In the genomic region with DNA sequence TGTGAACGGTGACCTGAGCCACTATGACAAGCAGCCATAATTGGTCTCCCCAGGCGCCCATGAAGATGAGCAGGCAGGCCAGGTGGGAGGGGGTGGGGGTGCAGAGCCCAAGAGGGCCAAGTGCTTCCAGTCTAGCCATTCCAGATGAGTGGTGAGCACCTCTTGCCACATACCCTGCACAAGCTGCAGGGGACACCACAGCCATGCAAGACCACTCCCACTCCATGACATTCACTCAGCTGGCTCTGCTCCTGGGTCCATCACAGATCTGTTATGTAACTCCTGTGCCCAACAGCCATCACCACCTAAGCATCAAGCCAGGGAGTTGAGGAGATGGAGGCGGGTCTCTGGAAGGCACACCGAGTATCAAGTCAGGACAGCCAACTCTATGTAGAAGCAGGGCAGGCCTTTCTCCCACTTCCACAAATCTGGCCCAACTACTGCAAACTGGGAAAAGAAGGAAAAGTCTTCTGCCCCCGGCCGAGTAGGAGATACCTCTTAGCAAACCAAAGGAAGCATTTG, we compare ENCODE assay signal across 17 cellular contexts. TPM values are rescaled to one million over a fixed set of nuclear protein-coding genes. Genes with fewer than 3 reads are reported as not detected.
DNase-seq lines count a peak whose midpoint lies in the region; ATAC-seq and TF ChIP-seq lines count a peak whose summit lies in the region.
"Had no signal": no experiment of that assay in that cellular context is flagged by ENCODE, and none has a peak within 500 bp of the region (broad histone marks: within the 10 kb centered on the region; RNA-seq: fewer than 3 reads in every experiment).

No MANE protein-coding gene starts in this region.

- no peak overlapping the region for H3K14ac ChIP-seq in neuronal stem cell (ENCODE audit: low read length)

- peak overlapping the region; percentile 29 for H2AK5ac ChIP-seq in neuronal stem cell (ENCODE audit: low read depth, low read length)
- no peak overlapping the region for H2AK5ac ChIP-seq in mesendoderm (ENCODE audit: low read length)

- no peak overlapping the region for H3K4me3 Mint-ChIP-seq in natural killer cell
- H3K4me3 Mint-ChIP-seq in natural killer cell treated with Interleukin-12 subunit alpha and Interleukin-12 subunit beta and Interleukin-15 and Interleukin-18, amount 100 ng/mL, for 72 hours = no peak overlapping the region

- H3K79me2 ChIP-seq in mesendoderm (ENCODE audit: control insufficient read depth, insufficient read depth, low read length) = peaks cover 38% of the 10 kb centered on the region

- peak overlapping the region; percentile 82 to 92 for H3K27ac Mint-ChIP-seq in natural killer cell
- peak overlapping the region in 1 of 2 donors; percentile 29 for H3K27ac Mint-ChIP-seq in natural killer cell treated with Interleukin-12 subunit alpha and Interleukin-12 subunit beta and Interleukin-15 and Interleukin-18, amount 100 ng/mL, for 72 hours

- H3K18ac ChIP-seq in neuronal stem cell (ENCODE audit: low read length) = no peak overlapping the region
- H3K18ac ChIP-seq in mesendoderm (ENCODE audit: low read length) = no peak overlapping the region

- no peak overlapping the region for H3K4me3 ChIP-seq in dorsolateral prefrontal cortex
- H3K4me3 ChIP-seq in neuronal stem cell (ENCODE audit: low read length in 2 of 2) = no peak overlapping the region
- no peak overlapping the region for H3K4me3 ChIP-seq in mesendoderm (ENCODE audit: low read length)
- H3K4me3 ChIP-seq in H7 (ENCODE audit: insufficient read depth, low read depth, low read length) = no peak overlapping the region
- H3K4me3 ChIP-seq: GM12878, PC-9, SJSA1 had no signal

- H3K4me2 ChIP-seq in neuronal stem cell (ENCODE audit: insufficient read depth, low read length, poor library complexity, severe bottlenecking) = no peak overlapping the region
- H3K4me2 ChIP-seq in mesendoderm (ENCODE audit: low read length) = no peak overlapping the region
- H3K4me2 ChIP-seq: PC-9 had no signal

- H2AFZ ChIP-seq in neuronal stem cell (ENCODE audit: low read length) = no peak overlapping the region
- H2AFZ ChIP-seq: PC-9 had no signal

- no peaks in the 10 kb centered on the region for H3K9me3 ChIP-seq in neuronal stem cell (replicated peaks in 1 of 2; ENCODE audit: control insufficient read depth in 2 of 2, insufficient read depth in 1 of 2, low read depth in 1 of 2, low read length in 2 of 2)
- H3K9me3 ChIP-seq: SJSA1 had no signal

- H2BK15ac ChIP-seq in neuronal stem cell (ENCODE audit: low read length) (no peak overlapping the region), mesendoderm (replicated peaks; ENCODE audit: low read depth) (no peak overlapping the region)

- no CpG with 5 or more reads among the region's 6 CpGs for WGBS in neuronal stem cell (ENCODE audit: extremely low coverage in 2 of 2, insufficient read length in 2 of 2, insufficient replicate concordance in 1 of 2), 2 donors
- WGBS in mesendoderm (ENCODE audit: extremely low coverage, insufficient coverage, low lambda C conversion rate) = no CpG with 5 or more reads among the region's 6 CpGs

- intact Hi-C loops in natural killer cell (cut with micrococcal nuclease) = loop anchor here (10.0 kb wide), 1 partner anchor 90 kb away; no protein-coding TSS in a partner anchor
- intact Hi-C loops in dorsolateral prefrontal cortex (cut with DNase I) = loop anchor here in 1 of 2 donors (10.0 kb wide), 1 partner anchor 90 kb away; no protein-coding TSS in a partner anchor
- intact Hi-C loops in sciatic nerve (cut with DNase I) = no loop called here

- H3K4me1 ChIP-seq in neuronal stem cell (ENCODE audit: control insufficient read depth in 2 of 2, insufficient read depth in 1 of 2, low read depth in 1 of 2, low read length in 2 of 2) (peaks cover 18 to 19% of the 10 kb centered on the region in 2 donors), mesendoderm (ENCODE audit: control insufficient read depth, low read depth, low read length) (peaks cover 1% of the 10 kb centered on the region)

- H3K79me1 ChIP-seq in neuronal stem cell (ENCODE audit: low read depth, low read length) = peaks cover 14% of the 10 kb centered on the region
- H3K79me1 ChIP-seq in mesendoderm (ENCODE audit: low read length) = peaks cover 24% of the 10 kb centered on the region

- ATAC-seq in natural killer cell (no peak), sciatic nerve (no peak)
- ATAC-seq in natural killer cell treated with Interleukin-12 subunit alpha and Interleukin-12 subunit beta and Interleukin-15 and Interleukin-18, amount 100 ng/mL, for 72 hours = no peak
- ATAC-seq: GM12878 had no signal

- no peak for DNase-seq in natural killer cell
- DNase-seq in natural killer cell treated with Interleukin-12 subunit alpha and Interleukin-12 subunit beta and Interleukin-15 and Interleukin-18, amount 100 ng/mL, for 72 hours (ENCODE audit: low spot score) = no peak
- no peak for DNase-seq in dorsolateral prefrontal cortex
- DNase-seq in neuronal stem cell (ENCODE audit: low spot score) = no peak
- no peak for DNase-seq in sciatic nerve (ENCODE audit: low spot score)
- no peak for DNase-seq in mesendoderm
- no peak for DNase-seq in H7
- DNase-seq: CD8-positive, alpha-beta memory T cell; DMS53; EL; NCI-H1436; NCI-H1930; NCI-H226; NCI-H524 treated with DMSO at 0.1 percent for 48 hours had no signal

- H3K36me3 Mint-ChIP-seq in natural killer cell = no peaks in the 10 kb centered on the region
- no peaks in the 10 kb centered on the region for H3K36me3 Mint-ChIP-seq in natural killer cell treated with Interleukin-12 subunit alpha and Interleukin-12 subunit beta and Interleukin-15 and Interleukin-18, amount 100 ng/mL, for 72 hours

- H2BK12ac ChIP-seq in neuronal stem cell (ENCODE audit: low read length) = no peak overlapping the region

- H2BK120ac ChIP-seq in neuronal stem cell (ENCODE audit: low read depth, low read length) = no peak overlapping the region
- no peak overlapping the region for H2BK120ac ChIP-seq in mesendoderm (ENCODE audit: low read depth, low read length)

- H3K27me3 Mint-ChIP-seq in natural killer cell (ENCODE audit: low read depth in 2 of 2) = no peaks in the 10 kb centered on the region
- no peaks in the 10 kb centered on the region for H3K27me3 Mint-ChIP-seq in natural killer cell treated with Interleukin-12 subunit alpha and Interleukin-12 subunit beta and Interleukin-15 and Interleukin-18, amount 100 ng/mL, for 72 hours
- H3K27me3 Mint-ChIP-seq: CD8-positive, alpha-beta memory T cell had no signal

- no peaks in the 10 kb centered on the region for H3K27me3 ChIP-seq in dorsolateral prefrontal cortex
- no peaks in the 10 kb centered on the region for H3K27me3 ChIP-seq in neuronal stem cell (ENCODE audit: control insufficient read depth in 3 of 3, insufficient read depth in 3 of 3, low read depth in 1 of 3, low read length in 3 of 3)
- no peaks in the 10 kb centered on the region for H3K27me3 ChIP-seq in mesendoderm (ENCODE audit: insufficient read depth, low read length, poor library complexity)
- H3K27me3 ChIP-seq in H7 (ENCODE audit: control insufficient read depth, insufficient read depth, low read length) = no peaks in the 10 kb centered on the region
- H3K27me3 ChIP-seq: SJSA1 had no signal

- H3K4me1 Mint-ChIP-seq in natural killer cell = peaks cover 64 to 77% of the 10 kb centered on the region in 2 donors
- peaks cover 52 to 58% of the 10 kb centered on the region in 2 donors for H3K4me1 Mint-ChIP-seq in natural killer cell treated with Interleukin-12 subunit alpha and Interleukin-12 subunit beta and Interleukin-15 and Interleukin-18, amount 100 ng/mL, for 72 hours (ENCODE audit: low read depth in 2 of 2)

- H4K8ac ChIP-seq in neuronal stem cell (ENCODE audit: low read depth, low read length) (no peak overlapping the region), mesendoderm (ENCODE audit: low read depth, low read length) (no peak overlapping the region)

- H3K9me3 Mint-ChIP-seq in natural killer cell = no peaks in the 10 kb centered on the region
- no peaks in the 10 kb centered on the region for H3K9me3 Mint-ChIP-seq in natural killer cell treated with Interleukin-12 subunit alpha and Interleukin-12 subunit beta and Interleukin-15 and Interleukin-18, amount 100 ng/mL, for 72 hours
- H3K9me3 Mint-ChIP-seq: CD8-positive, alpha-beta memory T cell had no signal

- H4K5ac ChIP-seq in mesendoderm (ENCODE audit: low read length) = no peak overlapping the region

- H3K9ac ChIP-seq in neuronal stem cell (ENCODE audit: low read depth, low read length, poor library complexity) (no peak overlapping the region), mesendoderm (ENCODE audit: low read length) (no peak overlapping the region)

- H4K91ac ChIP-seq in neuronal stem cell (ENCODE audit: low read depth, low read length, poor library complexity) = no peak overlapping the region

- H3K23ac ChIP-seq in neuronal stem cell (ENCODE audit: low read depth, low read length, poor library complexity) (peak overlapping the region; percentile 28), mesendoderm (ENCODE audit: low read length) (no peak overlapping the region)

- H3K4ac ChIP-seq in neuronal stem cell (ENCODE audit: low read length) = no peak overlapping the region
- no peak overlapping the region for H3K4ac ChIP-seq in mesendoderm (ENCODE audit: low read depth, low read length)

- TF ChIP-seq CTCF in natural killer cell (IDR thresholded peaks at IDR 0.05) = no peak
- no peak for TF ChIP-seq CTCF in dorsolateral prefrontal cortex (IDR thresholded peaks at IDR 0.05 in 54 of 56, conservative IDR thresholded peaks at IDR 0.05 in 2 of 56; ENCODE audit: low read depth in 1 of 56, partially characterized antibody in 56 of 56)

- no peak overlapping the region for H2BK5ac ChIP-seq in neuronal stem cell (ENCODE audit: low read length)
- H2BK5ac ChIP-seq in mesendoderm (ENCODE audit: low read length) = no peak overlapping the region

- peak overlapping the region in 57 of 59 donors; percentile 25 to 100 (median 95) for H3K27ac ChIP-seq in dorsolateral prefrontal cortex
- no peak overlapping the region for H3K27ac ChIP-seq in neuronal stem cell (replicated peaks; ENCODE audit: low read length)
- H3K27ac ChIP-seq in mesendoderm (ENCODE audit: low read depth, low read length) = no peak overlapping the region
- H3K27ac ChIP-seq: PC-9, SJSA1 had no signal

- peaks cover 6 to 9% of the 10 kb centered on the region in 2 donors for H3K36me3 ChIP-seq in neuronal stem cell (replicated peaks in 1 of 2; ENCODE audit: control insufficient read depth in 2 of 2, insufficient read depth in 2 of 2, low read length in 2 of 2)
- H3K36me3 ChIP-seq in mesendoderm (ENCODE audit: control insufficient read depth, insufficient read depth, low read length) = no peaks in the 10 kb centered on the region
- no peaks in the 10 kb centered on the region; the same call in none of the 2 replicates for H3K36me3 ChIP-seq in H7 (replicated peaks; ENCODE audit: control insufficient read depth, insufficient read depth, low read length)

- H3K56ac ChIP-seq in mesendoderm (ENCODE audit: low read length) = no peak overlapping the region

RNA-seq across cellular contexts. Expression of a gene that starts 8.4 kb away (rescaled TPM):
- total RNA-seq in natural killer cell (10 to 100 TPM; 58.1 to 72.5 (median 68.6) TPM), dorsolateral prefrontal cortex (100 to 1,000 TPM in 119 of 120 experiments, 10 to 100 TPM in 1; 99.7 to 274 (median 141) TPM), sciatic nerve (72.7 TPM)
- 10 to 100 TPM; 59.4 to 59.8 TPM for total RNA-seq in natural killer cell treated with Interleukin-12 subunit alpha and Interleukin-12 subunit beta and Interleukin-15 and Interleukin-18, amount 100 ng/mL, for 72 hours
- polyA plus RNA-seq in neuronal stem cell (2013, experiment 1 of 2) = 50.9 TPM
- 51.3 TPM for polyA plus RNA-seq in neuronal stem cell (2013, experiment 2 of 2)
- 33.7 TPM for polyA plus RNA-seq in mesendoderm (2013, experiment 1 of 2)
- 35.3 TPM for polyA plus RNA-seq in mesendoderm (2013, experiment 2 of 2)
- 44.5 and 46.9 TPM in 2 replicates for total RNA-seq in H7 (2014; rRNA removed; shearing (Covaris generic))

RNA-seq across cellular contexts. Expression of a gene that starts 52.9 kb away (rescaled TPM):
- total RNA-seq in natural killer cell (100 to 1,000 TPM; 126 to 178 (median 149) TPM), dorsolateral prefrontal cortex (100 to 1,000 TPM; 150 to 281 (median 197) TPM), sciatic nerve (184 TPM)
- 100 to 1,000 TPM; 107 to 156 TPM for total RNA-seq in natural killer cell treated with Interleukin-12 subunit alpha and Interleukin-12 subunit beta and Interleukin-15 and Interleukin-18, amount 100 ng/mL, for 72 hours
- 224 TPM for polyA plus RNA-seq in neuronal stem cell (2013, experiment 1 of 2)
- polyA plus RNA-seq in neuronal stem cell (2013, experiment 2 of 2) = 229 TPM
- 124 TPM for polyA plus RNA-seq in mesendoderm (2013, experiment 1 of 2)
- 125 TPM for polyA plus RNA-seq in mesendoderm (2013, experiment 2 of 2)
- 307 and 335 TPM in 2 replicates for total RNA-seq in H7 (2014; rRNA removed; shearing (Covaris generic))

Comparison
In these comparisons a context has a peak if more than half of its experiments do, and no peak if none do; other contexts are left out.
1. H3K27ac ChIP-seq: peak in dorsolateral prefrontal cortex (57 of 59); none in neuronal stem cell (single experiment) and mesendoderm (single experiment).